ENCODE assay signal across 8 cellular contexts in genomic region chr6:21438237-21438985, GRCh38.
A peak's percentile ranks its signal among the peaks of the same experiment; 100 is the strongest.
DNase-seq lines count a peak whose midpoint lies in the region; ATAC-seq and TF ChIP-seq lines count a peak whose summit lies in the region.

No MANE protein-coding gene starts in this region.

- no peaks in the 10 kb centered on the region for H3K27me3 ChIP-seq in transverse colon

- no peaks in the 10 kb centered on the region for H3K36me3 ChIP-seq in transverse colon

- WGBS in transverse colon (ENCODE audit: low coverage in 1 of 2), 2 donors, result 74 to 81% methylated on average over 6 to 10 of the region's 10 CpGs

- TF ChIP-seq POLR2A in transverse colon (IDR thresholded peaks at IDR 0.05), result no peak

- POLR2A ChIA-PET in GM10248 (lab: Yijun Ruan, JAX), result no interaction called here

- in situ Hi-C loops in transverse colon (cut with MboI; ENCODE audit: low pct_ligation_motif_present in 1 of 4, low pct_unique_long_range_greater_than_20kb in 1 of 4, low sequenced_read_pairs in 3 of 4), result no loop called here

- no peak for TF ChIP-seq EP300 in transverse colon (IDR thresholded peaks at IDR 0.05; ENCODE audit: low read depth)

- TF ChIP-seq CTCF in GM10248 (IDR thresholded peaks at IDR 0.05; ENCODE audit: control extremely low read depth, extremely low read depth, low read depth, missing control alignments), result no peak
- TF ChIP-seq CTCF in transverse colon (IDR thresholded peaks at IDR 0.05), result no peak

- ATAC-seq in GM21390 (IDR thresholded peaks at IDR 0.05; ENCODE audit: unreplicated experiment), result peak; percentile 98
- ATAC-seq in HG03575 (IDR thresholded peaks at IDR 0.05; ENCODE audit: extremely low read depth, insufficient number of reproducible peaks, low FRiP score, unreplicated experiment), result peak; percentile 98

- DNase-seq in GM10248 (ENCODE audit: extremely low spot score) (peak; percentile 82), transverse colon (no peak), SKM-1 (lab: John Stamatoyannopoulos, UW; ENCODE audit: unreplicated experiment) (no peak), cerebellar cortex (ENCODE audit: low spot score) (no peak), NCI-H1105 treated with DMSO at 0.1 percent for 48 hours (lab: John Stamatoyannopoulos, UW) (no peak)
- peak; percentile 7 for DNase-seq in activated gamma-delta T cell treated with anti-CD3 and anti-CD28 coated beads, Interleukin-2, amount 50 U/mL, for 16 hours (ENCODE audit: low read depth)

- no peak overlapping the region for H3K27ac ChIP-seq in transverse colon

- no peaks in the 10 kb centered on the region for H3K9me3 ChIP-seq in transverse colon

- no peaks in the 10 kb centered on the region for H3K4me1 ChIP-seq in transverse colon

- intact Hi-C loops in transverse colon (cut with DNase I; ENCODE audit: low total_unique reads), result no loop called here

- CTCF ChIA-PET in GM10248 (lab: Yijun Ruan, JAX), result no interaction called here

- H3K4me3 ChIP-seq in transverse colon, result no peak overlapping the region

Comparison
In these comparisons a context has a peak if more than half of its experiments do, and no peak if none do; other contexts are left out.
1. DNase-seq: peak in GM10248 (single experiment) and activated gamma-delta T cell treated with anti-CD3 and anti-CD28 coated beads, Interleukin-2, amount 50 U/mL, for 16 hours (single experiment); none in transverse colon (single experiment), SKM-1 (single experiment), cerebellar cortex (single experiment) and NCI-H1105 treated with DMSO at 0.1 percent for 48 hours (single experiment).